ENCODE assay signal across 1 cellular context in the genomic region with DNA sequence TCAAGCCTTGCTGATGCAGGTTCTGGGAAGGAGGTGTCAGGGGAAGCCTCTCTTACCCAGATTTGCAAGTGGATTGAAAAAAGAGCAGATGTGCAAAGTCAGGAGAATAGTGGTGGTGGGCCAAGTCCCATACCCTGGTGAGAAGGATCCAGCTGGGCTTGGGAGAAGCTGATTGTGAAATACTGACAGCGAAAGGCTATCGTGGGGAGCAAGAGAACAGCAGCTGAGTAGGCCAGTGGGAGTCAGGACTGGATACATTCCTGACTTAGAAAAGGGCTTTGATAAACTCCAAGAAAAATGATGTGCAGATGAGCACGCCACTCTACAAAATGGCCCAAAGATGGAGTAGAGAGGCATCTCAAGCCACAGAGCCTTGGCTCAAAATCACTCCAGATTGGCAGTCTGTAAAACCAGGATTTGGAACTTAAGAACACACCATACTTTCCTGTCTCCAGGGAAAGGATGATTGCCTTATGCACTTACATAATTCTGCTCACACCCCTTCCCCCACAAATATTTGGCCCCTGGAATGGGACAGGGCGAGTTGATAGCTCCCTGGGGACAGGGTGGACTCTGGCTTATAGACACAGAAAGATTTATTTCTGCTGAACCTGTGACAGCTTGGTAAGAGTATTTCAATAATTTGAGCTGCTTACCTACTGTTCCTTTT.
TF ChIP-seq lines count a peak whose summit lies in the region.

No MANE protein-coding gene starts in this region.

TF ChIP-seq in GM23338, 12 proteins besides CTCF, POLR2A, EP300 and RAD21:
- TF ChIP-seq, protein P1, sequence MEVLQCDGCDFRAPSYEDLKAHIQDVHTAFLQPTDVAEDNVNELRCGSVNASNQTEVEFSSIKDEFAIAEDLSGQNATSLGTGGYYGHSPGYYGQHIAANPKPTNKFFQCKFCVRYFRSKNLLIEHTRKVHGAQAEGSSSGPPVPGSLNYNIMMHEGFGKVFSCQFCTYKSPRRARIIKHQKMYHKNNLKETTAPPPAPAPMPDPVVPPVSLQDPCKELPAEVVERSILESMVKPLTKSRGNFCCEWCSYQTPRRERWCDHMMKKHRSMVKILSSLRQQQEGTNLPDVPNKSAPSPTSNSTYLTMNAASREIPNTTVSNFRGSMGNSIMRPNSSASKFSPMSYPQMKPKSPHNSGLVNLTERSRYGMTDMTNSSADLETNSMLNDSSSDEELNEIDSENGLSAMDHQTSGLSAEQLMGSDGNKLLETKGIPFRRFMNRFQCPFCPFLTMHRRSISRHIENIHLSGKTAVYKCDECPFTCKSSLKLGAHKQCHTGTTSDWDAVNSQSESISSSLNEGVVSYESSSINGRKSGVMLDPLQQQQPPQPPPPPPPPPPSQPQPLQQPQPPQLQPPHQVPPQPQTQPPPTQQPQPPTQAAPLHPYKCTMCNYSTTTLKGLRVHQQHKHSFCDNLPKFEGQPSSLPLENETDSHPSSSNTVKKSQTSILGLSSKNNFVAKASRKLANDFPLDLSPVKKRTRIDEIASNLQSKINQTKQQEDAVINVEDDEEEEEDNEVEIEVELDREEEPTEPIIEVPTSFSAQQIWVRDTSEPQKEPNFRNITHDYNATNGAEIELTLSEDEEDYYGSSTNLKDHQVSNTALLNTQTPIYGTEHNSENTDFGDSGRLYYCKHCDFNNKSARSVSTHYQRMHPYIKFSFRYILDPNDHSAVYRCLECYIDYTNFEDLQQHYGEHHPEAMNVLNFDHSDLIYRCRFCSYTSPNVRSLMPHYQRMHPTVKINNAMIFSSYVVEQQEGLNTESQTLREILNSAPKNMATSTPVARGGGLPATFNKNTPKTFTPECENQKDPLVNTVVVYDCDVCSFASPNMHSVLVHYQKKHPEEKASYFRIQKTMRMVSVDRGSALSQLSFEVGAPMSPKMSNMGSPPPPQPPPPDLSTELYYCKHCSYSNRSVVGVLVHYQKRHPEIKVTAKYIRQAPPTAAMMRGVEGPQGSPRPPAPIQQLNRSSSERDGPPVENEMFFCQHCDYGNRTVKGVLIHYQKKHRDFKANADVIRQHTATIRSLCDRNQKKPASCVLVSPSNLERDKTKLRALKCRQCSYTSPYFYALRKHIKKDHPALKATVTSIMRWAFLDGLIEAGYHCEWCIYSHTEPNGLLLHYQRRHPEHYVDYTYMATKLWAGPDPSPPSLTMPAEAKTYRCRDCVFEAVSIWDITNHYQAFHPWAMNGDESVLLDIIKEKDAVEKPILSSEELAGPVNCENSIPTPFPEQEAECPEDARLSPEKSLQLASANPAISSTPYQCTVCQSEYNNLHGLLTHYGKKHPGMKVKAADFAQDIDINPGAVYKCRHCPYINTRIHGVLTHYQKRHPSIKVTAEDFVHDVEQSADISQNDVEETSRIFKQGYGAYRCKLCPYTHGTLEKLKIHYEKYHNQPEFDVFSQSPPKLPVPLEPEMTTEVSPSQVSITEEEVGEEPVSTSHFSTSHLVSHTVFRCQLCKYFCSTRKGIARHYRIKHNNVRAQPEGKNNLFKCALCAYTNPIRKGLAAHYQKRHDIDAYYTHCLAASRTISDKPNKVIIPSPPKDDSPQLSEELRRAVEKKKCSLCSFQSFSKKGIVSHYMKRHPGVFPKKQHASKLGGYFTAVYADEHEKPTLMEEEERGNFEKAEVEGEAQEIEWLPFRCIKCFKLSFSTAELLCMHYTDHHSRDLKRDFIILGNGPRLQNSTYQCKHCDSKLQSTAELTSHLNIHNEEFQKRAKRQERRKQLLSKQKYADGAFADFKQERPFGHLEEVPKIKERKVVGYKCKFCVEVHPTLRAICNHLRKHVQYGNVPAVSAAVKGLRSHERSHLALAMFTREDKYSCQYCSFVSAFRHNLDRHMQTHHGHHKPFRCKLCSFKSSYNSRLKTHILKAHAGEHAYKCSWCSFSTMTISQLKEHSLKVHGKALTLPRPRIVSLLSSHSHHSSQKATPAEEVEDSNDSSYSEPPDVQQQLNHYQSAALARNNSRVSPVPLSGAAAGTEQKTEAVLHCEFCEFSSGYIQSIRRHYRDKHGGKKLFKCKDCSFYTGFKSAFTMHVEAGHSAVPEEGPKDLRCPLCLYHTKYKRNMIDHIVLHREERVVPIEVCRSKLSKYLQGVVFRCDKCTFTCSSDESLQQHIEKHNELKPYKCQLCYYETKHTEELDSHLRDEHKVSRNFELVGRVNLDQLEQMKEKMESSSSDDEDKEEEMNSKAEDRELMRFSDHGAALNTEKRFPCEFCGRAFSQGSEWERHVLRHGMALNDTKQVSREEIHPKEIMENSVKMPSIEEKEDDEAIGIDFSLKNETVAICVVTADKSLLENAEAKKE (CRISPR knock-in tag; IDR thresholded peaks at IDR 0.05), result no peak
- TF ChIP-seq STAT1 (IDR thresholded peaks at IDR 0.05; ENCODE audit: unreplicated experiment), result no peak
- TF ChIP-seq, protein P2, sequence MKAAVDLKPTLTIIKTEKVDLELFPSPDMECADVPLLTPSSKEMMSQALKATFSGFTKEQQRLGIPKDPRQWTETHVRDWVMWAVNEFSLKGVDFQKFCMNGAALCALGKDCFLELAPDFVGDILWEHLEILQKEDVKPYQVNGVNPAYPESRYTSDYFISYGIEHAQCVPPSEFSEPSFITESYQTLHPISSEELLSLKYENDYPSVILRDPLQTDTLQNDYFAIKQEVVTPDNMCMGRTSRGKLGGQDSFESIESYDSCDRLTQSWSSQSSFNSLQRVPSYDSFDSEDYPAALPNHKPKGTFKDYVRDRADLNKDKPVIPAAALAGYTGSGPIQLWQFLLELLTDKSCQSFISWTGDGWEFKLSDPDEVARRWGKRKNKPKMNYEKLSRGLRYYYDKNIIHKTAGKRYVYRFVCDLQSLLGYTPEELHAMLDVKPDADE (IDR thresholded peaks at IDR 0.05), result no peak
- TF ChIP-seq CREB1 (CRISPR knock-in tag; IDR thresholded peaks at IDR 0.05; ENCODE audit: low read depth), result no peak
- TF ChIP-seq POLR2AphosphoS5 (IDR thresholded peaks at IDR 0.05; ENCODE audit: low read depth), result no peak
- TF ChIP-seq NANOG (IDR thresholded peaks at IDR 0.05; ENCODE audit: borderline replicate concordance), result no peak
- TF ChIP-seq, protein P3, sequence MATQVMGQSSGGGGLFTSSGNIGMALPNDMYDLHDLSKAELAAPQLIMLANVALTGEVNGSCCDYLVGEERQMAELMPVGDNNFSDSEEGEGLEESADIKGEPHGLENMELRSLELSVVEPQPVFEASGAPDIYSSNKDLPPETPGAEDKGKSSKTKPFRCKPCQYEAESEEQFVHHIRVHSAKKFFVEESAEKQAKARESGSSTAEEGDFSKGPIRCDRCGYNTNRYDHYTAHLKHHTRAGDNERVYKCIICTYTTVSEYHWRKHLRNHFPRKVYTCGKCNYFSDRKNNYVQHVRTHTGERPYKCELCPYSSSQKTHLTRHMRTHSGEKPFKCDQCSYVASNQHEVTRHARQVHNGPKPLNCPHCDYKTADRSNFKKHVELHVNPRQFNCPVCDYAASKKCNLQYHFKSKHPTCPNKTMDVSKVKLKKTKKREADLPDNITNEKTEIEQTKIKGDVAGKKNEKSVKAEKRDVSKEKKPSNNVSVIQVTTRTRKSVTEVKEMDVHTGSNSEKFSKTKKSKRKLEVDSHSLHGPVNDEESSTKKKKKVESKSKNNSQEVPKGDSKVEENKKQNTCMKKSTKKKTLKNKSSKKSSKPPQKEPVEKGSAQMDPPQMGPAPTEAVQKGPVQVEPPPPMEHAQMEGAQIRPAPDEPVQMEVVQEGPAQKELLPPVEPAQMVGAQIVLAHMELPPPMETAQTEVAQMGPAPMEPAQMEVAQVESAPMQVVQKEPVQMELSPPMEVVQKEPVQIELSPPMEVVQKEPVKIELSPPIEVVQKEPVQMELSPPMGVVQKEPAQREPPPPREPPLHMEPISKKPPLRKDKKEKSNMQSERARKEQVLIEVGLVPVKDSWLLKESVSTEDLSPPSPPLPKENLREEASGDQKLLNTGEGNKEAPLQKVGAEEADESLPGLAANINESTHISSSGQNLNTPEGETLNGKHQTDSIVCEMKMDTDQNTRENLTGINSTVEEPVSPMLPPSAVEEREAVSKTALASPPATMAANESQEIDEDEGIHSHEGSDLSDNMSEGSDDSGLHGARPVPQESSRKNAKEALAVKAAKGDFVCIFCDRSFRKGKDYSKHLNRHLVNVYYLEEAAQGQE (IDR thresholded peaks at IDR 0.05; ENCODE audit: unreplicated experiment), result no peak
- TF ChIP-seq JUNB (IDR thresholded peaks at IDR 0.05; ENCODE audit: unreplicated experiment), result no peak
- no peak for TF ChIP-seq EZH2phosphoT487 (IDR thresholded peaks at IDR 0.05; ENCODE audit: unreplicated experiment)
- TF ChIP-seq ZNF114 (CRISPR knock-in tag; IDR thresholded peaks at IDR 0.05), result no peak
- TF ChIP-seq ZNF331 (CRISPR knock-in tag; IDR thresholded peaks at IDR 0.05; ENCODE audit: low read depth), result no peak
- no peak for TF ChIP-seq EZH2 (IDR thresholded peaks at IDR 0.05; ENCODE audit: low read depth, unreplicated experiment)
